Comparison of ENCODE assay signal across 19 cellular contexts in the genomic region with DNA sequence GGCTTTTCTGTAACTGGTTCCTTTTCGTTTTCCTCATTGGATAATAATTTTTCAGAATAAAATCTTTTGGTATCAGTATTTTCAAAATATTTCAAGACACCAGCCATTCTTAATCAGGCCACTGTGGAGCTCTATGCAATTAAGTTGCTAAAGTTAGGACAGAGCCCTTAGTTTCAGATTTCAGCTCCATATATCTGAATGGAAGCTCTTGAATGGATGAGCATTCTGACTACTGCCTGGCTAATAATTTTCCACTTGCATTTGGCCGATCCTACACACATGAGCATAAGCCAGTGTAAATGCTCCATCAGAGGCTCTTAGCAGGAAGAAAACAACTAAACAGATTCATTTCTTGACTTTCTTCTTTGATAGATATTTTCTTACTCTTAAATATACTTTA.
DNase-seq lines count a peak whose midpoint lies in the region; ATAC-seq, FAIRE-seq and TF ChIP-seq lines count a peak whose summit lies in the region.
"Had no signal": no experiment of that assay in that cellular context is flagged by ENCODE, and none has a peak within 500 bp of the region (broad histone marks: within the 10 kb centered on the region; RNA-seq: fewer than 3 reads in every experiment).

No MANE protein-coding gene starts in this region.

- H3F3A ChIP-seq in GM23248 (ENCODE audit: insufficient read depth) (peaks cover 32% of the 10 kb centered on the region), smooth muscle cell (ENCODE audit: low read depth) (peaks cover 23% of the 10 kb centered on the region)

- H3K9ac ChIP-seq in GM23248 (peak overlapping the region; percentile 62), keratinocyte (ENCODE audit: control insufficient read depth, extremely low read depth, insufficient read depth, low read length) (no peak overlapping the region), smooth muscle cell (ENCODE audit: low read depth) (peak overlapping the region; percentile 25)

- H3K4me2 ChIP-seq in GM23248 (ENCODE audit: unreplicated experiment) (peak overlapping the region; percentile 90), OCI-LY7 (ENCODE audit: low read length) (peak overlapping the region; percentile 71), keratinocyte (ENCODE audit: control insufficient read depth, extremely low read depth, insufficient read depth, low read depth, low read length) (peak overlapping the region; percentile 84), smooth muscle cell (peak overlapping the region; percentile 82)

- H3K79me2 ChIP-seq in GM23248 (ENCODE audit: insufficient read depth) (no peaks in the 10 kb centered on the region), OCI-LY7 (ENCODE audit: insufficient read depth, low read depth, low read length) (no peaks in the 10 kb centered on the region), keratinocyte (ENCODE audit: control insufficient read depth, insufficient read depth, low read length) (no peaks in the 10 kb centered on the region), smooth muscle cell (ENCODE audit: low read depth) (no peaks in the 10 kb centered on the region)

- peak overlapping the region; percentile 71 for H3K4me3 ChIP-seq in GM23248
- H3K4me3 ChIP-seq in OCI-LY7 (ENCODE audit: low read depth, low read length, poor library complexity, severe bottlenecking): no peak overlapping the region
- H3K4me3 ChIP-seq in keratinocyte (ENCODE audit: control insufficient read depth in 2 of 3, extremely low read depth in 1 of 3, insufficient read depth in 2 of 3, low read depth in 1 of 3, low read length in 3 of 3): no peak overlapping the region
- H3K4me3 ChIP-seq in smooth muscle cell: peak overlapping the region; percentile 41

- no peaks in the 10 kb centered on the region for H4K20me1 ChIP-seq in GM23248 (ENCODE audit: insufficient read depth)
- H4K20me1 ChIP-seq in OCI-LY7 (ENCODE audit: insufficient read depth, low read length): no peaks in the 10 kb centered on the region
- H4K20me1 ChIP-seq in keratinocyte (ENCODE audit: control insufficient read depth, extremely low read depth, insufficient read depth, low read length): no peaks in the 10 kb centered on the region
- no peaks in the 10 kb centered on the region for H4K20me1 ChIP-seq in smooth muscle cell (ENCODE audit: low read depth)

- H3K27ac ChIP-seq in GM23248 (peak overlapping the region; percentile 19), OCI-LY7 (ENCODE audit: low read depth, low read length, poor library complexity, severe bottlenecking) (no peak overlapping the region), keratinocyte (ENCODE audit: control insufficient read depth, insufficient read depth, low read length) (no peak overlapping the region), smooth muscle cell (ENCODE audit: low read depth) (peak overlapping the region; percentile 91)
- H3K27ac ChIP-seq: neutrophil had no signal

- H3K27me3 ChIP-seq in GM23248 (replicated peaks; ENCODE audit: insufficient read depth): no peaks in the 10 kb centered on the region
- no peaks in the 10 kb centered on the region for H3K27me3 ChIP-seq in keratinocyte (ENCODE audit: control insufficient read depth, extremely low read depth, insufficient read depth, low read length)
- no peaks in the 10 kb centered on the region for H3K27me3 ChIP-seq in smooth muscle cell (ENCODE audit: low read depth)
- H3K27me3 ChIP-seq: Peyer's patch had no signal

- CTCF ChIA-PET in OCI-LY7 (lab: Charles Lee; ENCODE audit: unreplicated experiment): no interaction called here

- in situ Hi-C loops in GM23248 (cut with MboI): loop anchor here (5.0 to 25.0 kb wide), 4 partner anchors 199 to 894 kb away; a partner anchor contains a TSS

- H3K9me3 ChIP-seq in GM23248 (ENCODE audit: low read depth) (no peaks in the 10 kb centered on the region), OCI-LY7 (ENCODE audit: low read length) (no peaks in the 10 kb centered on the region), keratinocyte (ENCODE audit: control insufficient read depth, low read depth, low read length) (no peaks in the 10 kb centered on the region), smooth muscle cell (replicated peaks; ENCODE audit: low read depth) (no peaks in the 10 kb centered on the region)
- H3K9me3 ChIP-seq: heart right ventricle, neutrophil, Peyer's patch had no signal

- POLR2A ChIA-PET in OCI-LY7 (lab: Charles Lee): interaction anchor here (1.1 kb wide), 1 partner anchor 9 kb away, joined by 3 read pairs; no protein-coding TSS in a partner anchor

- H2AFZ ChIP-seq in GM23248: peak overlapping the region; percentile 84
- H2AFZ ChIP-seq in OCI-LY7 (ENCODE audit: low read length): peak overlapping the region; percentile 98
- H2AFZ ChIP-seq in keratinocyte (ENCODE audit: control insufficient read depth, low read length): no peak overlapping the region
- no peak overlapping the region for H2AFZ ChIP-seq in smooth muscle cell (ENCODE audit: low read depth)

- H3K9me2 ChIP-seq in GM23248 (ENCODE audit: insufficient read depth) (no peaks in the 10 kb centered on the region), OCI-LY7 (ENCODE audit: insufficient read depth, low read length) (no peaks in the 10 kb centered on the region)

- no peak for FAIRE-seq in keratinocyte (lab: Jason Lieb, UNC)
- FAIRE-seq: G401.6, kidney had no signal

- BruUV-seq in OCI-LY7 (replicated peaks; lab: Mats Ljungman, UMichigan): no TSS peak

- no peaks in the 10 kb centered on the region for H3K9me1 ChIP-seq in keratinocyte (ENCODE audit: control insufficient read depth, extremely low read depth, insufficient read depth, low read length)

- intact Hi-C loops in OCI-LY7 (cut with micrococcal nuclease; ENCODE audit: unreplicated experiment): loop anchor here (5.0 kb wide), 2 partner anchors 199 to 709 kb away; no protein-coding TSS in a partner anchor

- H3K36me3 ChIP-seq in GM23248 (ENCODE audit: low read depth) (no peaks in the 10 kb centered on the region), OCI-LY7 (ENCODE audit: insufficient read depth, low read length) (no peaks in the 10 kb centered on the region), keratinocyte (ENCODE audit: control insufficient read depth in 2 of 2, extremely low read depth in 1 of 2, insufficient read depth in 2 of 2, low read length in 2 of 2) (no peaks in the 10 kb centered on the region), smooth muscle cell (ENCODE audit: low read depth) (no peaks in the 10 kb centered on the region)
- H3K36me3 ChIP-seq: heart right ventricle, neutrophil, Peyer's patch had no signal

- ATAC-seq in GM19035 (IDR thresholded peaks at IDR 0.05; ENCODE audit: unreplicated experiment): no peak
- ATAC-seq: esophagus mucosa had no signal

- dilution Hi-C loops in keratinocyte (cut with MboI; ENCODE audit: extremely low pct_ligation_motif_present, low sequenced_read_pairs): no loop called here

- TF ChIP-seq CTCF in OCI-LY7 (conservative IDR thresholded peaks at IDR 0.05; ENCODE audit: low read length): no peak
- TF ChIP-seq CTCF in keratinocyte (optimal IDR thresholded peaks at IDR 0.05 in 1 of 3, IDR thresholded peaks at IDR 0.05 in 1 of 3, conservative IDR thresholded peaks at IDR 0.05 in 1 of 3; ENCODE audit: extremely low read depth in 1 of 3, insufficient read depth in 2 of 3, low read length in 3 of 3): no peak
- TF ChIP-seq CTCF in smooth muscle cell (IDR thresholded peaks at IDR 0.05; ENCODE audit: borderline replicate concordance, insufficient read depth, poor library complexity, severe bottlenecking): no peak

- 30 to 40% methylated on average over 2 of the region's 2 CpGs for WGBS in GM23248 (ENCODE audit: low coverage in 1 of 2, low lambda C conversion rate in 2 of 2, missing lambda C conversion rate in 2 of 2), 2 experiments
- 40% methylated on average over 2 of the region's 2 CpGs for WGBS in smooth muscle cell (ENCODE audit: low lambda C conversion rate)

- DNase-seq in GM23248 (no peak), OCI-LY7 (ENCODE audit: low spot score) (no peak), keratinocyte (ENCODE audit: low read depth, low spot score) (no peak), smooth muscle cell (lab: John Stamatoyannopoulos, UW; ENCODE audit: unreplicated experiment) (no peak), nucleus accumbens (lab: John Stamatoyannopoulos, UW) (no peak), hypothalamus (lab: John Stamatoyannopoulos, UW) (no peak)
- DNase-seq: activated CD4-positive, alpha-beta T cell treated with anti-CD3 and anti-CD28 coated beads, Interleukin-2, amount 50 U/mL, for 1 hour; activated naive CD4-positive, alpha-beta T cell; dermis blood vessel endothelial cell; heart right ventricle; kidney; mesendoderm; NCI-H1048; NCI-H69; Peyer's patch had no signal

- H3K4me1 ChIP-seq in GM23248 (ENCODE audit: insufficient read depth) (peaks cover 38% of the 10 kb centered on the region), OCI-LY7 (ENCODE audit: insufficient read depth, low read length, poor library complexity, severe bottlenecking) (peaks cover 21% of the 10 kb centered on the region), keratinocyte (ENCODE audit: control insufficient read depth, extremely low read depth, insufficient read depth, low read length) (peaks cover 36% of the 10 kb centered on the region), smooth muscle cell (ENCODE audit: low read depth) (peaks cover 14% of the 10 kb centered on the region)

Comparison
In these comparisons a context has a peak if more than half of its experiments do, and no peak if none do; other contexts are left out.
1. H2AFZ ChIP-seq: peak in GM23248 (single experiment) and OCI-LY7 (single experiment); none in keratinocyte (single experiment) and smooth muscle cell (single experiment).
2. H3K27ac ChIP-seq: peak in GM23248 (single experiment) and smooth muscle cell (single experiment); none in OCI-LY7 (single experiment) and keratinocyte (single experiment).
3. H3K4me3 ChIP-seq: peak in GM23248 (single experiment) and smooth muscle cell (single experiment); none in OCI-LY7 (single experiment) and keratinocyte (0 of 3).
4. Peak in every context shown above with its lines, with median percentiles within 50 percentile points of each other: H3K4me2 ChIP-seq.